In the genomic region with DNA sequence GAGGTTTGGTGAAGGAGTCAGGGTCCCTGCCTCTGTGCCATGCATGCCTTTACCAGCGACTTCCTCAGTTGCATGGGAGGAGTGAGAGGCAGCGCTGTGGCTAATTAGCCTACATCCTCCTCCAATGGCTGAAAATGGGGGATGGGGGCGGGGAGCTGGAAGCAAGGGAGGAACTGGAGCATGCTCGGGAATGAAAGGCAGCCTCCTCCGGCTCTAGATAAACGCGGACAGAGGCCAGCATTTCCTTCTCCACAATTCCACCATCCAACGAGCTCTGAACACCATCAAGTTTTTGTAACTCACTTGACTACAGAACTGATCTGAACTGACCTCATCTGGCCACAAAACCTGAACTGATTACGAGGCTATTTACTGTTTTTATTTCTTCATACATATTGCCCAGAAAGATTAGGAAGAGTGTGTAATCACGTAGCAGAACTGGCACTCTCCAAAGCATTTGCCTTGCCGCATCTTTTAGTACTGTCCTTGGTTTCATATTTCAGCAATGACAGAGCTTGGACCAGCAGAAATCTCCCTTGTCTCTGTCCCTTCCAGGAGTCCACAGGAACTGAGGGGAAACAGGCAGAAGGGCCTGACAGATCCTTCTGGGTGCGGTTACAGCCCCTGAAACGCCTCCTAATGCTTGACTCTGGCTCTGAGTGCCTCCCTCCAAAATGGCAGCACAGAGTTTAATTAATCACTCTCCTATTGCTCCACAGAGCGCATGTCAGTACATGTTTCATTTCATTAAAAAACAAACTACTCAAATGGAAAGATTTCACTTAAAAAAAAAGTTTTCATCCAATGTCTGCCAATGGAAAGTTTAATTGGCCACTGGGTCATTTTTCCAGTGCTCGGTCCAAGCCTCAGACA, we compare ENCODE assay signal across 8 cellular contexts. TPM values are rescaled to one million over a fixed set of nuclear protein-coding genes. Genes with fewer than 3 reads are reported as not detected.
DNase-seq lines count a peak whose midpoint lies in the region; ATAC-seq and TF ChIP-seq lines count a peak whose summit lies in the region.

No MANE protein-coding gene starts in this region.

- peaks cover 88% of the 10 kb centered on the region for H3K36me3 Mint-ChIP-seq in activated T-cell treated with anti-CD3 and anti-CD28 coated beads, Interleukin-2, amount 50 U/mL, for 24 hours (ENCODE audit: low read depth)

- no peak for TF ChIP-seq CTCF in upper lobe of right lung (IDR thresholded peaks at IDR 0.05)

- no peak overlapping the region for H3K4me3 Mint-ChIP-seq in activated T-cell treated with anti-CD3 and anti-CD28 coated beads, Interleukin-2, amount 50 U/mL, for 24 hours

- peak overlapping the region; percentile 22 for H3K27ac ChIP-seq in ectodermal cell (ENCODE audit: insufficient read depth, low read depth, low read length, poor library complexity, severe bottlenecking)
- H3K27ac ChIP-seq in mucosa of rectum (ENCODE audit: low read depth in 2 of 2, low read length in 2 of 2) = peak overlapping the region; percentile 16 to 41
- H3K27ac ChIP-seq in upper lobe of right lung = peak overlapping the region; percentile 72

- H3K27me3 ChIP-seq in ectodermal cell (ENCODE audit: control insufficient read depth, insufficient read depth, low read length, poor library complexity, severe bottlenecking) = no peaks in the 10 kb centered on the region
- H3K27me3 ChIP-seq in mucosa of rectum (ENCODE audit: control insufficient read depth in 2 of 2, insufficient read depth in 2 of 2, low read length in 2 of 2) = no peaks in the 10 kb centered on the region
- no peaks in the 10 kb centered on the region for H3K27me3 ChIP-seq in upper lobe of right lung

- ATAC-seq in upper lobe of right lung = peak; percentile 46
- ATAC-seq in HG02588 (IDR thresholded peaks at IDR 0.05; ENCODE audit: unreplicated experiment) = no peak

- H3K9me3 ChIP-seq in ectodermal cell (ENCODE audit: control insufficient read depth, low read length) = no peaks in the 10 kb centered on the region
- no peaks in the 10 kb centered on the region for H3K9me3 ChIP-seq in mucosa of rectum (ENCODE audit: control insufficient read depth in 2 of 2, low read length in 2 of 2)
- no peaks in the 10 kb centered on the region for H3K9me3 ChIP-seq in upper lobe of right lung

- H3K27ac Mint-ChIP-seq in activated T-cell treated with anti-CD3 and anti-CD28 coated beads, Interleukin-2, amount 50 U/mL, for 24 hours = peak overlapping the region; percentile 85

- no peak overlapping the region for H3K9ac ChIP-seq in mucosa of rectum (ENCODE audit: low read depth in 1 of 2, low read length in 2 of 2)

- WGBS in ectodermal cell, 2 experiments = 36 to 41% methylated on average over 15 of the region's 15 CpGs

- DNase-seq in activated T-cell treated with anti-CD3 and anti-CD28 coated beads, Interleukin-2, amount 50 U/mL, for 24 hours = no peak
- no peak for DNase-seq in activated T-cell treated with anti-CD3 and anti-CD28 coated beads for 4 hours
- DNase-seq in upper lobe of right lung = no peak
- no peak for DNase-seq in activated CD4-positive, alpha-beta T cell treated with anti-CD3 and anti-CD28 coated beads for 48 hours
- DNase-seq in NCI-H1694 treated with DMSO at 0.1 percent for 48 hours (lab: John Stamatoyannopoulos, UW) = no peak

- peaks cover 3% of the 10 kb centered on the region for H3K4me1 Mint-ChIP-seq in activated T-cell treated with anti-CD3 and anti-CD28 coated beads, Interleukin-2, amount 50 U/mL, for 24 hours (ENCODE audit: low read depth)

- H3K27me3 Mint-ChIP-seq in activated T-cell treated with anti-CD3 and anti-CD28 coated beads, Interleukin-2, amount 50 U/mL, for 24 hours = no peaks in the 10 kb centered on the region

- H3K9me3 Mint-ChIP-seq in activated T-cell treated with anti-CD3 and anti-CD28 coated beads, Interleukin-2, amount 50 U/mL, for 24 hours = no peaks in the 10 kb centered on the region

- intact Hi-C loops in upper lobe of right lung (cut with DNase I) = no loop called here

- H3K36me3 ChIP-seq in ectodermal cell (ENCODE audit: control insufficient read depth, insufficient read depth, low read length) = no peaks in the 10 kb centered on the region
- no peaks in the 10 kb centered on the region for H3K36me3 ChIP-seq in mucosa of rectum (ENCODE audit: control insufficient read depth in 2 of 2, insufficient read depth in 2 of 2, low read length in 2 of 2)
- H3K36me3 ChIP-seq in upper lobe of right lung = peaks cover 8% of the 10 kb centered on the region

- no peak overlapping the region for H3K4me3 ChIP-seq in ectodermal cell (ENCODE audit: insufficient read depth, low read depth, low read length)
- H3K4me3 ChIP-seq in mucosa of rectum (ENCODE audit: low read length in 2 of 2) = no peak overlapping the region
- no peak overlapping the region for H3K4me3 ChIP-seq in upper lobe of right lung

- H3K4me1 ChIP-seq in ectodermal cell (ENCODE audit: control insufficient read depth, insufficient read depth, low read length) = peaks cover 37% of the 10 kb centered on the region
- H3K4me1 ChIP-seq in mucosa of rectum (ENCODE audit: control insufficient read depth in 2 of 2, insufficient read depth in 2 of 2, low read length in 2 of 2) = peaks cover 0 to 22% of the 10 kb centered on the region in 2 donors
- H3K4me1 ChIP-seq in upper lobe of right lung = peaks cover 46% of the 10 kb centered on the region

RNA-seq across cellular contexts. Expression of gene TRAF3IP2, which starts 58.2 kb away (rescaled TPM):
- 1.4 TPM for polyA plus RNA-seq in ectodermal cell (2013, experiment 1 of 4)
- polyA plus RNA-seq in ectodermal cell (2013, experiment 2 of 4) = 1.6 TPM
- polyA plus RNA-seq in ectodermal cell (2013, experiment 3 of 4) = 1.5 TPM
- 1.4 TPM for polyA plus RNA-seq in ectodermal cell (2013, experiment 4 of 4)
- 32.1 TPM for total RNA-seq in upper lobe of right lung

Comparison
In these comparisons a context has a peak if more than half of its experiments do, and no peak if none do; other contexts are left out.
1. H3K27ac ChIP-seq: peak in every context shown above with its lines; median percentile 72 in upper lobe of right lung; 28 in mucosa of rectum; 22 in ectodermal cell.